ENCODE assay signal across 10 cellular contexts in the genomic region with DNA sequence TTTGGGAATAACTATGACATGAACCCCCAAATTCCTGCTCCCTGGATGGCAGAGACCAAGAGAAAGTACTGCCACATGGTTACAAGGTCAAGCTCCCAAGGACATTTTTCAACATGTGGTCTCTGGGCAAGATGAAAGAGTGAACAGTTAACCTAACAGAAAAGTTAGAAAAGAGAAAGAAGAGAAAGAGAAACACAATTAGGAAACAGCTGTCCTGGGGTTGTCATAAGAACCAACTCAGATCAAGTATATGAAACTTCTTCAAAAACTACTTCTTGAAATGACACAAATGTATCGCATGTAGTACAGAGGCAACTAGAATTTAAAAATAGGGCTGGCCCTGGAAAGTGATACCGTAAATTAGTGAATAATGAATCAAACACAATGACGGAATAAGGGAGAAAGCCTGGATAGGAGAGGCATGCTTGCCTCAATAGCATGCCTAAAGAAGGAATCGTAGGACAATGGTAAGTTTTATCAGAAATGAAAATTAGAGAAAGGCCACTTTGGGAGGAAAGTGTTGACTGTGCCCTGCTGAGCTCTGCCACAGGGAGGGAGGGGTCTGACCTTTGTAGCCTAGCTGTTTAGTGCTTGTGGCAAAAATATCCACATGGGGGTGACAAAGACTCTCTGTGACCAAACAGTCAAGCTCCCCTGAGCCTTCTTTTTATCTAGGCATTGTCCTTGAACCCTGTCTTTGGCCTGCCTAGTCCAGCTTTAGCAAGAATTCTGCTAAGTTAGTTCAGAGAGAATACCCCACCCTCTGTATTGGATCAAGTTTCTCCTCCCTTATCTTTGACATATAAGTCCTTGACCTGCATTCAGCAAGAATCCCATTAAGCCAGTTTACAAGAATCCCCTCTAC. TPM values are rescaled to one million over a fixed set of nuclear protein-coding genes. Genes with fewer than 3 reads are reported as not detected.
A peak's percentile ranks its signal among the peaks of the same experiment; 100 is the strongest.
DNase-seq lines count a peak whose midpoint lies in the region; ATAC-seq and TF ChIP-seq lines count a peak whose summit lies in the region.
"Had no signal": no experiment of that assay in that cellular context is flagged by ENCODE, and none has a peak within 500 bp of the region (broad histone marks: within the 10 kb centered on the region; RNA-seq: fewer than 3 reads in every experiment).

No MANE protein-coding gene starts in this region.

- no peak overlapping the region for H3K4me2 ChIP-seq in mesendoderm (ENCODE audit: low read length)

- H3K36me3 ChIP-seq in BE2C (no peaks in the 10 kb centered on the region), WERI-Rb-1 (no peaks in the 10 kb centered on the region), mesendoderm (ENCODE audit: control insufficient read depth, insufficient read depth, low read length) (no peaks in the 10 kb centered on the region), ovary (no peaks in the 10 kb centered on the region)
- H3K36me3 ChIP-seq: neutrophil had no signal

- no peak overlapping the region for H2BK5ac ChIP-seq in mesendoderm (ENCODE audit: low read length)

- TF ChIP-seq POLR2A in ovary (IDR thresholded peaks at IDR 0.05), result no peak

- no peak overlapping the region for H2AK5ac ChIP-seq in mesendoderm (ENCODE audit: low read length)

- H3K79me1 ChIP-seq in mesendoderm (ENCODE audit: low read length), result no peaks in the 10 kb centered on the region

- H3K4me1 ChIP-seq in BE2C (peaks cover 9% of the 10 kb centered on the region; the same call in 1 of the 2 replicates), mesendoderm (ENCODE audit: control insufficient read depth, low read depth, low read length) (peaks cover 8% of the 10 kb centered on the region), ovary (ENCODE audit: insufficient read depth) (no peaks in the 10 kb centered on the region)

- no peak overlapping the region for H4K5ac ChIP-seq in mesendoderm (ENCODE audit: low read length)

- ATAC-seq in GM18867 (IDR thresholded peaks at IDR 0.05; ENCODE audit: unreplicated experiment) (peak; percentile 43), HG03432 (IDR thresholded peaks at IDR 0.05; ENCODE audit: unreplicated experiment) (peak; percentile 22)

- DNase-seq in BE2C (peak; percentile 20), WERI-Rb-1 (peak; percentile 34), mesendoderm (peak; percentile 79), epidermal melanocyte (ENCODE audit: insufficient read length, low spot score) (no peak), ovary (no peak), GF-D8 (lab: John Stamatoyannopoulos, UW) (no peak)
- DNase-seq: activated naive CD8-positive, alpha-beta T cell treated with anti-CD3 and anti-CD28 coated beads, Interleukin-2, amount 10 ng/mL, durations not matched to agents 7 days and 5 days had no signal

- H2BK15ac ChIP-seq in mesendoderm (replicated peaks; ENCODE audit: low read depth), result no peak overlapping the region

- no peak overlapping the region for H3K18ac ChIP-seq in mesendoderm (ENCODE audit: low read length)

- no peak for TF ChIP-seq EP300 in ovary (IDR thresholded peaks at IDR 0.05)

- intact Hi-C loops in ovary (cut with DNase I), result no loop called here

- H3K9me3 ChIP-seq in BE2C (no peaks in the 10 kb centered on the region), WERI-Rb-1 (ENCODE audit: severe bottlenecking) (no peaks in the 10 kb centered on the region), ovary (no peaks in the 10 kb centered on the region)
- H3K9me3 ChIP-seq: neutrophil had no signal

- H2BK120ac ChIP-seq in mesendoderm (ENCODE audit: low read depth, low read length), result no peak overlapping the region

- H3K79me2 ChIP-seq in mesendoderm (ENCODE audit: control insufficient read depth, insufficient read depth, low read length), result no peaks in the 10 kb centered on the region

- no peak overlapping the region for H3K4me3 ChIP-seq in BE2C (ENCODE audit: low read depth, low read length)
- H3K4me3 ChIP-seq in WERI-Rb-1 (ENCODE audit: low read depth, low read length), result no peak overlapping the region
- H3K4me3 ChIP-seq in mesendoderm (ENCODE audit: low read length), result no peak overlapping the region
- H3K4me3 ChIP-seq in ovary, result no peak overlapping the region

- no peak overlapping the region for H3K9ac ChIP-seq in mesendoderm (ENCODE audit: low read length)

- peak; percentile 46; the same call in 1 of the 2 replicates for TF ChIP-seq CTCF in BE2C (IDR thresholded peaks at IDR 0.05; ENCODE audit: low read depth, low read length)
- TF ChIP-seq CTCF in WERI-Rb-1 (IDR thresholded peaks at IDR 0.05; ENCODE audit: low read depth, low read length), result peak; percentile 58
- TF ChIP-seq CTCF in ovary (IDR thresholded peaks at IDR 0.05), result no peak

- no peaks in the 10 kb centered on the region for H3K27me3 ChIP-seq in BE2C
- no peaks in the 10 kb centered on the region for H3K27me3 ChIP-seq in WERI-Rb-1 (ENCODE audit: insufficient read depth, low read depth, severe bottlenecking)
- no peaks in the 10 kb centered on the region for H3K27me3 ChIP-seq in mesendoderm (ENCODE audit: insufficient read depth, low read length, poor library complexity)
- H3K27me3 ChIP-seq in ovary, result no peaks in the 10 kb centered on the region

- H3K27ac ChIP-seq in WERI-Rb-1, result no peak overlapping the region
- no peak overlapping the region for H3K27ac ChIP-seq in mesendoderm (ENCODE audit: low read depth, low read length)
- H3K27ac ChIP-seq in ovary, result no peak overlapping the region
- H3K27ac ChIP-seq: neutrophil had no signal

- H3K56ac ChIP-seq in mesendoderm (ENCODE audit: low read length), result no peak overlapping the region

- H4K8ac ChIP-seq in mesendoderm (ENCODE audit: low read depth, low read length), result no peak overlapping the region

- WGBS in mesendoderm (ENCODE audit: extremely low coverage, insufficient coverage, low lambda C conversion rate), result no CpG with 5 or more reads among the region's 4 CpGs
- 74 to 89% (median 85%) methylated on average over 4 of the region's 4 CpGs for WGBS in ovary, 3 donors

- H3K23ac ChIP-seq in mesendoderm (ENCODE audit: low read length), result no peak overlapping the region

- H3K4ac ChIP-seq in mesendoderm (ENCODE audit: low read depth, low read length), result no peak overlapping the region

RNA-seq across cellular contexts. Expression of a gene that starts 4.3 kb away (rescaled TPM):
- polyA plus RNA-seq in BE2C (2012; ENCODE audit: insufficient read depth, insufficient read length, low read depth), result 6.0 TPM
- polyA plus RNA-seq in mesendoderm (2013, experiment 1 of 2), result 9.6 TPM
- 9.6 TPM for polyA plus RNA-seq in mesendoderm (2013, experiment 2 of 2)
- total RNA-seq in ovary, result 1 to 10 TPM; 2.8 to 4.2 (median 3.3) TPM
- 1 to 10 TPM; 2.3 to 9.2 TPM for polyA plus RNA-seq in ovary

RNA-seq across cellular contexts. Expression of a gene that starts 52.5 kb away (rescaled TPM):
- not detected for polyA plus RNA-seq in BE2C (2012; ENCODE audit: insufficient read depth, insufficient read length, low read depth)
- polyA plus RNA-seq in mesendoderm (2013, experiment 1 of 2), result not detected
- polyA plus RNA-seq in mesendoderm (2013, experiment 2 of 2), result not detected
- total RNA-seq in ovary, result under 1 TPM in 4 of 7 donors, not detected in 3; under 0.01 to 0.62 (median 0.14) TPM
- polyA plus RNA-seq in ovary, result not detected
- total RNA-seq: activated naive CD8-positive, alpha-beta T cell treated with anti-CD3 and anti-CD28 coated beads, Interleukin-2, amount 10 ng/mL, durations not matched to agents 7 days and 5 days had no signal

Comparison
In these comparisons a context has a peak if more than half of its experiments do, and no peak if none do; other contexts are left out.
1. DNase-seq: peak in BE2C (single experiment), WERI-Rb-1 (single experiment) and mesendoderm (single experiment); none in epidermal melanocyte (single experiment), ovary (0 of 5) and GF-D8 (single experiment).
2. CTCF ChIP-seq: peak in BE2C (single experiment) and WERI-Rb-1 (single experiment); none in ovary (0 of 3).